14 cellular contexts compared by ENCODE assay signal in genomic region chr2:110948027-110948687, GRCh38.
A peak's percentile ranks its signal among the peaks of the same experiment; 100 is the strongest.
DNase-seq lines count a peak whose midpoint lies in the region; ATAC-seq and TF ChIP-seq lines count a peak whose summit lies in the region.
"Had no signal": no experiment of that assay in that cellular context is flagged by ENCODE, and none has a peak within 500 bp of the region (broad histone marks: within the 10 kb centered on the region; RNA-seq: fewer than 3 reads in every experiment).

No MANE protein-coding gene starts in this region.

- peaks cover 0 to 7% of the 10 kb centered on the region in 2 donors for H3K36me3 Mint-ChIP-seq in CD14-positive monocyte
- no peaks in the 10 kb centered on the region for H3K36me3 Mint-ChIP-seq in activated CD8-positive, alpha-beta memory T cell treated with anti-CD3 and anti-CD28 coated beads, Interleukin-2, amount 10 ng/mL, durations not matched to agents 7 days and 5 days
- H3K36me3 Mint-ChIP-seq: activated naive CD4-positive, alpha-beta T cell treated with anti-CD3 and anti-CD28 coated beads, Interleukin-2, amount 50 U/mL, for 72 hours had no signal

- H3K27me3 Mint-ChIP-seq in CD14-positive monocyte (ENCODE audit: low read depth in 3 of 3) = peaks cover 0 to 2% (median 1%) of the 10 kb centered on the region in 3 donors
- H3K27me3 Mint-ChIP-seq in activated CD8-positive, alpha-beta memory T cell treated with anti-CD3 and anti-CD28 coated beads, Interleukin-2, amount 10 ng/mL, durations not matched to agents 7 days and 5 days = peaks cover 26% of the 10 kb centered on the region

- CTCF ChIA-PET in activated CD8-positive, alpha-beta memory T cell treated with anti-CD3 and anti-CD28 coated beads, Interleukin-2, amount 10 ng/mL, durations not matched to agents 7 days and 5 days (lab: Charles Lee) = no interaction called here

- no peak for DNase-seq in CD14-positive monocyte (ENCODE audit: low spot score)
- peak; percentile 4 for DNase-seq in LHCN-M2 (ENCODE audit: low read depth)
- peak; percentile 68 for DNase-seq in NCI-H748 (lab: John Stamatoyannopoulos, UW; ENCODE audit: unreplicated experiment)
- peak; percentile 52 for DNase-seq in left kidney (ENCODE audit: low read depth, low spot score)
- DNase-seq in omental fat pad (ENCODE audit: low spot score) = no peak
- no peak for DNase-seq in activated CD8-positive, alpha-beta memory T cell treated with anti-CD3 and anti-CD28 coated beads, Interleukin-2, amount 10 ng/mL, durations not matched to agents 7 days and 5 days
- DNase-seq in NCI-H187 treated with DMSO at 0.1 percent for 48 hours (lab: John Stamatoyannopoulos, UW) = no peak
- DNase-seq in hepatic stellate cell (ENCODE audit: low spot score) = no peak
- DNase-seq: cerebellar nuclear complex; retina; stimulated activated CD4-positive, alpha-beta T cell treated with anti-CD3 and anti-CD28 coated beads, Interleukin-4, amount 100 ng/mL, for 24 hours; stimulated activated naive CD4-positive, alpha-beta T cell treated with Interleukin-2 at 50 U/mL for 16 hours had no signal

- H3K4me1 Mint-ChIP-seq in CD14-positive monocyte = peaks cover 27% of the 10 kb centered on the region
- H3K4me1 Mint-ChIP-seq in activated CD8-positive, alpha-beta memory T cell treated with anti-CD3 and anti-CD28 coated beads, Interleukin-2, amount 10 ng/mL, durations not matched to agents 7 days and 5 days = no peaks in the 10 kb centered on the region

- intact Hi-C loops in CD14-positive monocyte (cut with micrococcal nuclease) = no loop called here

- no peak overlapping the region for H3K4me3 Mint-ChIP-seq in CD14-positive monocyte
- no peak overlapping the region for H3K4me3 Mint-ChIP-seq in activated CD8-positive, alpha-beta memory T cell treated with anti-CD3 and anti-CD28 coated beads, Interleukin-2, amount 10 ng/mL, durations not matched to agents 7 days and 5 days
- H3K4me3 Mint-ChIP-seq: B cell had no signal

- H3K9me3 Mint-ChIP-seq in CD14-positive monocyte = peaks cover 0 to 2% (median 0%) of the 10 kb centered on the region in 7 donors
- H3K9me3 Mint-ChIP-seq in activated CD8-positive, alpha-beta memory T cell treated with anti-CD3 and anti-CD28 coated beads, Interleukin-2, amount 10 ng/mL, durations not matched to agents 7 days and 5 days (ENCODE audit: low read depth) = no peaks in the 10 kb centered on the region
- H3K9me3 Mint-ChIP-seq: activated naive CD4-positive, alpha-beta T cell treated with anti-CD3 and anti-CD28 coated beads, Interleukin-2, amount 50 U/mL, for 72 hours had no signal

- no peak for TF ChIP-seq CTCF in CD14-positive monocyte (IDR thresholded peaks at IDR 0.05)
- no peak for TF ChIP-seq CTCF in omental fat pad (IDR thresholded peaks at IDR 0.05)

- H3K27ac Mint-ChIP-seq in CD14-positive monocyte = peak overlapping the region in 6 of 7 donors; percentile 85 to 94 (median 92)
- H3K27ac Mint-ChIP-seq in activated CD8-positive, alpha-beta memory T cell treated with anti-CD3 and anti-CD28 coated beads, Interleukin-2, amount 10 ng/mL, durations not matched to agents 7 days and 5 days = no peak overlapping the region
- H3K27ac Mint-ChIP-seq: activated naive CD4-positive, alpha-beta T cell treated with anti-CD3 and anti-CD28 coated beads, Interleukin-2, amount 50 U/mL, for 72 hours; B cell had no signal

- no peak for ATAC-seq in omental fat pad (ENCODE audit: low FRiP score)
- ATAC-seq in activated CD8-positive, alpha-beta memory T cell treated with anti-CD3 and anti-CD28 coated beads, Interleukin-2, amount 10 ng/mL, durations not matched to agents 7 days and 5 days = no peak
- ATAC-seq: activated naive CD4-positive, alpha-beta T cell treated with anti-CD3 and anti-CD28 coated beads, Interleukin-2, amount 50 U/mL, for 72 hours had no signal

Comparison
In these comparisons a context has a peak if more than half of its experiments do, and no peak if none do; other contexts are left out.
1. DNase-seq: peak in LHCN-M2 (single experiment), NCI-H748 (single experiment) and left kidney (single experiment); none in CD14-positive monocyte (single experiment), omental fat pad (single experiment), activated CD8-positive, alpha-beta memory T cell treated with anti-CD3 and anti-CD28 coated beads, Interleukin-2, amount 10 ng/mL, durations not matched to agents 7 days and 5 days (single experiment), NCI-H187 treated with DMSO at 0.1 percent for 48 hours (single experiment) and hepatic stellate cell (single experiment).